17 cellular contexts compared by ENCODE assay signal in genomic region chr12:118520428-118520827, GRCh38.
A peak's percentile ranks its signal among the peaks of the same experiment; 100 is the strongest.
DNase-seq lines count a peak whose midpoint lies in the region; ATAC-seq and TF ChIP-seq lines count a peak whose summit lies in the region.
"Had no signal": no experiment of that assay in that cellular context is flagged by ENCODE, and none has a peak within 500 bp of the region (broad histone marks: within the 10 kb centered on the region; RNA-seq: fewer than 3 reads in every experiment).

No MANE protein-coding gene starts in this region.

- intact Hi-C loops in Right ventricle myocardium superior (cut with DNase I) (no loop called here), right cardiac atrium (cut with DNase I) (no loop called here), posterior vena cava (cut with DNase I) (no loop called here)

- no peak overlapping the region for H3K4me3 ChIP-seq in right atrium auricular region
- H3K4me3 ChIP-seq in cardiac muscle cell = no peak overlapping the region
- no peak overlapping the region for H3K4me3 ChIP-seq in right cardiac atrium (ENCODE audit: low read length)

- H3K36me3 ChIP-seq in right atrium auricular region = no peaks in the 10 kb centered on the region
- H3K36me3 ChIP-seq in cardiac muscle cell = no peaks in the 10 kb centered on the region

- H3K27me3 ChIP-seq in right atrium auricular region (no peaks in the 10 kb centered on the region), cardiac muscle cell (no peaks in the 10 kb centered on the region), right cardiac atrium (ENCODE audit: control insufficient read depth, insufficient read depth) (no peaks in the 10 kb centered on the region)

- H3K4me1 ChIP-seq in right atrium auricular region (peaks cover 0 to 6% of the 10 kb centered on the region in 2 donors), cardiac muscle cell (ENCODE audit: low read depth) (peaks cover 4% of the 10 kb centered on the region), right cardiac atrium (ENCODE audit: control insufficient read depth, insufficient read depth, low read length) (no peaks in the 10 kb centered on the region)

- TF ChIP-seq CTCF in right atrium auricular region (IDR thresholded peaks at IDR 0.05) (no peak), cardiac muscle cell (IDR thresholded peaks at IDR 0.05; ENCODE audit: low read depth, low read length) (no peak)

- DNase-seq in Right ventricle myocardium superior (no peak), right atrium auricular region (ENCODE audit: low spot score) (no peak), cardiac muscle cell (ENCODE audit: low read depth in 1 of 2, low spot score in 1 of 2) (peak in 1 of 2 donors; percentile 63), right cardiac atrium (no peak), renal cortical epithelial cell (ENCODE audit: low read depth) (peak; percentile 9), foreskin melanocyte (no peak), posterior vena cava (ENCODE audit: low spot score) (no peak), NCI-H69 (lab: John Stamatoyannopoulos, UW) (no peak)
- DNase-seq: Calu3, DMS79 treated with DMSO at 0.1 percent for 48 hours, HCEC 1CT, NCI-H1105, NCI-H1436 treated with DMSO at 0.1 percent for 48 hours, NCI-H2029, NCI-H526 treated with DMSO at 0.1 percent for 48 hours, RPMI8226, SHP77 treated with DMSO at 0.1 percent for 48 hours had no signal

- H3K9me3 ChIP-seq in right atrium auricular region (no peaks in the 10 kb centered on the region), cardiac muscle cell (ENCODE audit: low read depth) (no peaks in the 10 kb centered on the region), right cardiac atrium (ENCODE audit: control insufficient read depth, low read length) (no peaks in the 10 kb centered on the region)

- ATAC-seq in Right ventricle myocardium superior (ENCODE audit: poor library complexity) = peak; percentile 87
- peak; percentile 63 to 75 for ATAC-seq in right cardiac atrium

- peak overlapping the region in 1 of 2 donors; percentile 72 for H3K27ac ChIP-seq in right atrium auricular region
- peak overlapping the region; percentile 39 for H3K27ac ChIP-seq in cardiac muscle cell
- no peak overlapping the region for H3K27ac ChIP-seq in right cardiac atrium (ENCODE audit: low read length)

- WGBS in right cardiac atrium = 58% methylated on average over 2 of the region's 2 CpGs
